ENCODE assay signal across 20 cellular contexts in genomic region chr4:101050088-101050835, GRCh38.
DNase-seq lines count a peak whose midpoint lies in the region; ATAC-seq and TF ChIP-seq lines count a peak whose summit lies in the region.
"Had no signal": no experiment of that assay in that cellular context is flagged by ENCODE, and none has a peak within 500 bp of the region (broad histone marks: within the 10 kb centered on the region; RNA-seq: fewer than 3 reads in every experiment).

No MANE protein-coding gene starts in this region.

- H3K9me3 Mint-ChIP-seq in activated T-cell treated with anti-CD3 and anti-CD28 coated beads, Interleukin-2, amount 50 U/mL, for 72 hours = no peaks in the 10 kb centered on the region
- no peaks in the 10 kb centered on the region for H3K9me3 Mint-ChIP-seq in stimulated activated effector memory CD8-positive, alpha-beta T cell treated with anti-CD3 and anti-CD28 coated beads, Interleukin-12 subunit alpha, Interleukin-12 subunit beta, amount 100 ng/mL, for 72 hours
- no peaks in the 10 kb centered on the region for H3K9me3 Mint-ChIP-seq in endothelial cell (ENCODE audit: unreplicated experiment)

- H3K27ac Mint-ChIP-seq in activated T-cell treated with anti-CD3 and anti-CD28 coated beads, Interleukin-2, amount 50 U/mL, for 72 hours = peak overlapping the region; percentile 50
- peak overlapping the region; percentile 89 for H3K27ac Mint-ChIP-seq in stimulated activated effector memory CD8-positive, alpha-beta T cell treated with anti-CD3 and anti-CD28 coated beads, Interleukin-12 subunit alpha, Interleukin-12 subunit beta, amount 100 ng/mL, for 72 hours
- H3K27ac Mint-ChIP-seq in endothelial cell (ENCODE audit: unreplicated experiment) = no peak overlapping the region

- peak in 1 of 2 donors; percentile 16 for DNase-seq in activated T-cell treated with anti-CD3 and anti-CD28 coated beads, Interleukin-2, amount 50 U/mL, for 72 hours
- no peak for DNase-seq in activated T-cell treated with anti-CD3 and anti-CD28 coated beads, Interleukin-2, amount 50 U/mL, for 48 hours
- DNase-seq in GM12865 (ENCODE audit: low read depth) (peak; percentile 2), caudate nucleus (lab: John Stamatoyannopoulos, UW) (peak in 3 of 61 donors; percentile 0 to 29 (median 26)), endothelial cell (ENCODE audit: low spot score) (no peak), NCI-H2107 (lab: John Stamatoyannopoulos, UW) (no peak)
- DNase-seq in stimulated activated effector memory CD8-positive, alpha-beta T cell treated with anti-CD3 and anti-CD28 coated beads, Interleukin-12 subunit alpha, Interleukin-12 subunit beta, amount 100 ng/mL, for 72 hours (ENCODE audit: low spot score in 2 of 2) = no peak
- no peak for DNase-seq in stimulated activated CD4-positive, alpha-beta T cell treated with anti-CD3 and anti-CD28 coated beads, Interleukin-12 subunit alpha, Interleukin-12 subunit beta, amount 100 ng/mL, for 4 hours
- DNase-seq: ACHN, DMS79, HCEC 1CT, Kasumi-1, MG63, NCI-H1048, NCI-H1436, NCI-H1930, NCI-H510A, NCI-H748 treated with DMSO at 0.1 percent for 48 hours had no signal

- peak overlapping the region in 1 of 2 donors; percentile 59 for H3K4me3 Mint-ChIP-seq in activated T-cell treated with anti-CD3 and anti-CD28 coated beads, Interleukin-2, amount 50 U/mL, for 72 hours
- H3K4me3 Mint-ChIP-seq in stimulated activated effector memory CD8-positive, alpha-beta T cell treated with anti-CD3 and anti-CD28 coated beads, Interleukin-12 subunit alpha, Interleukin-12 subunit beta, amount 100 ng/mL, for 72 hours = peak overlapping the region; percentile 53
- H3K4me3 Mint-ChIP-seq in endothelial cell (ENCODE audit: unreplicated experiment) = no peak overlapping the region

- peak overlapping the region; percentile 37 for H3K27ac ChIP-seq in caudate nucleus (ENCODE audit: low read depth, low read length)
- H3K27ac ChIP-seq: C4-2B had no signal

- H3K36me3 Mint-ChIP-seq in activated T-cell treated with anti-CD3 and anti-CD28 coated beads, Interleukin-2, amount 50 U/mL, for 72 hours (ENCODE audit: insufficient read depth in 2 of 2) = peaks cover 0 to 1% of the 10 kb centered on the region in 2 donors
- H3K36me3 Mint-ChIP-seq in stimulated activated effector memory CD8-positive, alpha-beta T cell treated with anti-CD3 and anti-CD28 coated beads, Interleukin-12 subunit alpha, Interleukin-12 subunit beta, amount 100 ng/mL, for 72 hours = no peaks in the 10 kb centered on the region
- no peaks in the 10 kb centered on the region for H3K36me3 Mint-ChIP-seq in endothelial cell (ENCODE audit: low read depth, unreplicated experiment)

- H3K27me3 Mint-ChIP-seq in activated T-cell treated with anti-CD3 and anti-CD28 coated beads, Interleukin-2, amount 50 U/mL, for 72 hours (ENCODE audit: low read depth) = no peaks in the 10 kb centered on the region
- no peaks in the 10 kb centered on the region for H3K27me3 Mint-ChIP-seq in endothelial cell (ENCODE audit: unreplicated experiment)

- H3K4me1 Mint-ChIP-seq in activated T-cell treated with anti-CD3 and anti-CD28 coated beads, Interleukin-2, amount 50 U/mL, for 72 hours (ENCODE audit: low read depth) = peaks cover 14% of the 10 kb centered on the region
- peaks cover 14% of the 10 kb centered on the region for H3K4me1 Mint-ChIP-seq in stimulated activated effector memory CD8-positive, alpha-beta T cell treated with anti-CD3 and anti-CD28 coated beads, Interleukin-12 subunit alpha, Interleukin-12 subunit beta, amount 100 ng/mL, for 72 hours
- H3K4me1 Mint-ChIP-seq in endothelial cell (ENCODE audit: unreplicated experiment) = peaks cover under 1% of the 10 kb centered on the region

- H3K4me3 ChIP-seq in GM12865 (ENCODE audit: low read depth, low read length) = no peak overlapping the region
- H3K4me3 ChIP-seq: MG63 had no signal

- peak; percentile 90 to 99 for ATAC-seq in activated T-cell treated with anti-CD3 and anti-CD28 coated beads, Interleukin-2, amount 50 U/mL, for 72 hours (replicated peaks in 1 of 2)
- peak; percentile 100 for ATAC-seq in stimulated activated effector memory CD8-positive, alpha-beta T cell treated with anti-CD3 and anti-CD28 coated beads, Interleukin-12 subunit alpha, Interleukin-12 subunit beta, amount 100 ng/mL, for 72 hours
- ATAC-seq: Right ventricle myocardium inferior had no signal

- no peak for TF ChIP-seq CTCF in GM12865 (IDR thresholded peaks at IDR 0.05; ENCODE audit: insufficient read depth, low read depth, low read length, missing control alignments)
- TF ChIP-seq CTCF in endothelial cell (IDR thresholded peaks at IDR 0.05; ENCODE audit: unreplicated experiment) = no peak
